8 cellular contexts compared by ENCODE assay signal in the genomic region with DNA sequence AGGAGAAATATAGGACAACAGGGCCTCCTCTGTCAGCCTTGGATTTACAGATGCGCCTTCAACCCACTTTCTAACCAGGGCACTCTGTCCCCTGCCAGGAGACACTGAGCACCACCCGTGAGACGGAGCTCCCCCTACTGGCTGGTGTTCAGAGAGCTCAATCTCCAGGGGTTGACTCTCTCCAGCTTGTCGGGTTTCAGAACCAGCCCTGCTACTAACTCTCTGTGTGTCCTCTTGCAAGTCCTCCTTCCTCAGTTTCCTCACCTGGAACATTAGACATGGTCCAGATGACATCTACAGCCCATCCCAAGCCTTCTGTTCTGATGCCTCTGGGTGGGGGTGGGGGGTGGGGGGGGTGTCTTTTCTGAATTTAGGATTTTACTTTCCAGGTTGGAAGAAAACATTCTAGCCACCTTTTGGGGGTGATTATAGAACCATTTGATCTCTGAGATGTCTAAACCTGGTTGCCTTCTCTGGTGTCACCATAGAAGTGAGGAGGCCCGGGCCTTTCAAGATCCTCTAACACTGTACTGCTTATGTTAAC.
DNase-seq lines count a peak whose midpoint lies in the region; ATAC-seq and TF ChIP-seq lines count a peak whose summit lies in the region.

No MANE protein-coding gene starts in this region.

- peak; percentile 99 for ATAC-seq in Panc1
- ATAC-seq in activated T-cell treated with anti-CD3 and anti-CD28 coated beads, Interleukin-2, amount 50 U/mL, for 72 hours (replicated peaks in 1 of 2): peak; percentile 71 to 82

- no TSS peak for BruUV-seq in Panc1 (replicated peaks; lab: Mats Ljungman, UMichigan)

- DNase-seq in GM04504 (ENCODE audit: low read depth) (peak; percentile 40), HK-2 (ENCODE audit: unreplicated experiment) (peak; percentile 60), Panc1 (ENCODE audit: low read depth, low spot score) (peak; percentile 58), fibroblast of the aortic adventitia (ENCODE audit: low read depth) (peak; percentile 63), neural progenitor cell (ENCODE audit: low spot score) (peak; percentile 67), stomach (peak; percentile 88), dedifferentiated amniotic fluid mesenchymal stem cell (ENCODE audit: extremely low spot score) (no peak)
- DNase-seq in activated T-cell treated with anti-CD3 and anti-CD28 coated beads, Interleukin-2, amount 50 U/mL, for 72 hours: peak; percentile 73 to 79

- no peak overlapping the region for H3K4me3 Mint-ChIP-seq in activated T-cell treated with anti-CD3 and anti-CD28 coated beads, Interleukin-2, amount 50 U/mL, for 72 hours
- H3K4me3 Mint-ChIP-seq in neural progenitor cell: no peak overlapping the region

- H3K27me3 Mint-ChIP-seq in activated T-cell treated with anti-CD3 and anti-CD28 coated beads, Interleukin-2, amount 50 U/mL, for 72 hours (ENCODE audit: low read depth): peaks cover under 1% of the 10 kb centered on the region
- H3K27me3 Mint-ChIP-seq in neural progenitor cell (ENCODE audit: insufficient read depth, low read depth): peaks cover 8% of the 10 kb centered on the region

- H3K4me3 ChIP-seq in Panc1 (ENCODE audit: low read depth in 2 of 2, low read length in 2 of 2): no peak overlapping the region
- H3K4me3 ChIP-seq in fibroblast of the aortic adventitia (ENCODE audit: low read depth, low read length): no peak overlapping the region
- H3K4me3 ChIP-seq in neural progenitor cell: no peak overlapping the region
- H3K4me3 ChIP-seq in stomach: no peak overlapping the region

- TF ChIP-seq POLR2A in stomach (IDR thresholded peaks at IDR 0.05): no peak

- H3K27ac Mint-ChIP-seq in activated T-cell treated with anti-CD3 and anti-CD28 coated beads, Interleukin-2, amount 50 U/mL, for 72 hours: no peak overlapping the region
- H3K27ac Mint-ChIP-seq in neural progenitor cell: peak overlapping the region; percentile 94

- H3K79me2 ChIP-seq in neural progenitor cell (ENCODE audit: low read depth): no peaks in the 10 kb centered on the region

- peaks cover 9% of the 10 kb centered on the region; the same call in 1 of the 2 replicates for H3K27me3 ChIP-seq in Panc1 (ENCODE audit: control insufficient read depth, insufficient read depth, low read length)
- H3K27me3 ChIP-seq in neural progenitor cell: no peaks in the 10 kb centered on the region
- no peaks in the 10 kb centered on the region for H3K27me3 ChIP-seq in stomach

- POLR2A ChIA-PET in Panc1 (lab: Charles Lee): no interaction called here

- no peak for TF ChIP-seq EP300 in stomach (IDR thresholded peaks at IDR 0.05)

- WGBS in stomach, 5 donors: 30 to 41% (median 39%) methylated on average over 5 of the region's 5 CpGs

- H3K9me3 ChIP-seq in Panc1 (ENCODE audit: control insufficient read depth, insufficient read depth, low read depth, low read length) (no peaks in the 10 kb centered on the region), neural progenitor cell (ENCODE audit: low read depth) (no peaks in the 10 kb centered on the region), stomach (no peaks in the 10 kb centered on the region)

- H3K4me1 Mint-ChIP-seq in activated T-cell treated with anti-CD3 and anti-CD28 coated beads, Interleukin-2, amount 50 U/mL, for 72 hours (ENCODE audit: low read depth): no peaks in the 10 kb centered on the region
- peaks cover 4% of the 10 kb centered on the region for H3K4me1 Mint-ChIP-seq in neural progenitor cell

- H3F3A ChIP-seq in neural progenitor cell (ENCODE audit: low read depth): peaks cover 13% of the 10 kb centered on the region

- no peak overlapping the region for H3K4me2 ChIP-seq in neural progenitor cell

- H3K36me3 Mint-ChIP-seq in activated T-cell treated with anti-CD3 and anti-CD28 coated beads, Interleukin-2, amount 50 U/mL, for 72 hours (ENCODE audit: insufficient read depth in 2 of 2): no peaks in the 10 kb centered on the region
- H3K36me3 Mint-ChIP-seq in neural progenitor cell: no peaks in the 10 kb centered on the region

- CTCF ChIA-PET in Panc1 (lab: Charles Lee): interaction anchor here (0.6 to 1.2 kb wide), 10 partner anchors 9 to 610 kb away, joined by 3 to 8 read pairs (median 3); no protein-coding TSS in a partner anchor

- no peaks in the 10 kb centered on the region for H4K20me1 ChIP-seq in neural progenitor cell (ENCODE audit: low read depth)

- no peaks in the 10 kb centered on the region for H3K4me1 ChIP-seq in Panc1 (ENCODE audit: control insufficient read depth, insufficient read depth, low read length)
- peaks cover 24% of the 10 kb centered on the region for H3K4me1 ChIP-seq in neural progenitor cell
- H3K4me1 ChIP-seq in stomach: peaks cover 0 to 17% (median 12%) of the 10 kb centered on the region in 4 donors

- no peak overlapping the region for H3K9ac ChIP-seq in neural progenitor cell

- H3K36me3 ChIP-seq in Panc1 (ENCODE audit: control insufficient read depth, insufficient read depth, low read length): no peaks in the 10 kb centered on the region
- no peaks in the 10 kb centered on the region for H3K36me3 ChIP-seq in neural progenitor cell
- no peaks in the 10 kb centered on the region for H3K36me3 ChIP-seq in stomach

- peak; percentile 94 for TF ChIP-seq CTCF in Panc1 (IDR thresholded peaks at IDR 0.05)
- peak; percentile 75 for TF ChIP-seq CTCF in fibroblast of the aortic adventitia (IDR thresholded peaks at IDR 0.05; ENCODE audit: insufficient read depth, low read length)
- TF ChIP-seq CTCF in neural progenitor cell (IDR thresholded peaks at IDR 0.05): peak; percentile 58
- peak in 5 of 7 experiments; percentile 50 to 76 (median 55) for TF ChIP-seq CTCF in stomach (IDR thresholded peaks at IDR 0.05)

- H3K27ac ChIP-seq in Panc1 (ENCODE audit: low read length) (no peak overlapping the region), neural progenitor cell (no peak overlapping the region), stomach (peak overlapping the region in 3 of 5 donors; percentile 20 to 44 (median 26))

- H2AFZ ChIP-seq in neural progenitor cell (replicated peaks): no peak overlapping the region

- H3K9me3 Mint-ChIP-seq in activated T-cell treated with anti-CD3 and anti-CD28 coated beads, Interleukin-2, amount 50 U/mL, for 72 hours: no peaks in the 10 kb centered on the region
- peaks cover 3% of the 10 kb centered on the region for H3K9me3 Mint-ChIP-seq in neural progenitor cell

- intact Hi-C loops in Panc1 (cut with micrococcal nuclease; ENCODE audit: unreplicated experiment) (loop anchor here (10.0 kb wide), 1 partner anchor 443 kb away; no protein-coding TSS in a partner anchor), stomach (cut with DNase I; ENCODE audit: low total_unique reads) (loop anchor here (10.0 kb wide), 1 partner anchor 603 kb away; no protein-coding TSS in a partner anchor)

- in situ Hi-C loops in Panc1 (cut with HindIII; ENCODE audit: low pct_unique_long_range_greater_than_20kb, low sequenced_read_pairs): no loop called here

Comparison
In these comparisons a context has a peak if more than half of its experiments do, and no peak if none do; other contexts are left out.
1. H3K27ac ChIP-seq: peak in stomach (3 of 5); none in Panc1 (single experiment) and neural progenitor cell (single experiment).
2. Peak in every context shown above with its lines, with median percentiles within 50 percentile points of each other: CTCF ChIP-seq.